26 cellular contexts compared by ENCODE assay signal in genomic region chr2:190136825-190137224, GRCh38.
A peak's percentile ranks its signal among the peaks of the same experiment; 100 is the strongest.
DNase-seq lines count a peak whose midpoint lies in the region; ATAC-seq, FAIRE-seq and TF ChIP-seq lines count a peak whose summit lies in the region.
"Had no signal": no experiment of that assay in that cellular context is flagged by ENCODE, and none has a peak within 500 bp of the region (broad histone marks: within the 10 kb centered on the region; RNA-seq: fewer than 3 reads in every experiment).

No MANE protein-coding gene starts in this region.

- H2AFZ ChIP-seq in HepG2 (ENCODE audit: low read length): no peak overlapping the region
- no peak overlapping the region for H2AFZ ChIP-seq in K562 (ENCODE audit: low read depth, low read length)
- H2AFZ ChIP-seq in mesenchymal stem cell (ENCODE audit: low read depth, low read length): no peak overlapping the region

- H3K9me1 ChIP-seq in K562 (ENCODE audit: control insufficient read depth, insufficient read depth, low read length): no peaks in the 10 kb centered on the region

- no peak for FAIRE-seq in HepG2 (lab: Jason Lieb, UNC)
- FAIRE-seq in K562 (lab: Jason Lieb, UNC): no peak
- FAIRE-seq: GM12878, GM12892, GM18507 had no signal

- H2BK5ac ChIP-seq in mesenchymal stem cell (ENCODE audit: low read depth, low read length, poor library complexity, severe bottlenecking): no peak overlapping the region

- no peaks in the 10 kb centered on the region for H3K4me1 Mint-ChIP-seq in T-cell
- H3K4me1 Mint-ChIP-seq: CD14-positive monocyte; CD4-positive, alpha-beta memory T cell; CD4-positive, CD25-positive, alpha-beta regulatory T cell; CD8-positive, alpha-beta memory T cell had no signal

- no peak overlapping the region for H3K9ac ChIP-seq in HepG2 (ENCODE audit: insufficient read depth, low read depth, low read length)
- no peak overlapping the region for H3K9ac ChIP-seq in K562 (ENCODE audit: insufficient read depth in 1 of 2, low read depth in 2 of 2, low read length in 2 of 2)
- H3K9ac ChIP-seq in mesenchymal stem cell (ENCODE audit: low read length): peak overlapping the region; percentile 71
- H3K9ac ChIP-seq: BLaER1 had no signal

- TF ChIP-seq CTCF in HepG2 (CRISPR knock-in tag; IDR thresholded peaks at IDR 0.05) (no peak), right lobe of liver (IDR thresholded peaks at IDR 0.05) (no peak), K562 (IDR thresholded peaks at IDR 0.05 in 2 of 3, conservative IDR thresholded peaks at IDR 0.05 in 1 of 3; ENCODE audit: insufficient read depth in 2 of 3, low read depth in 1 of 3, low read length in 3 of 3) (no peak), foreskin fibroblast (IDR thresholded peaks at IDR 0.05; ENCODE audit: low read depth, low read length) (no peak)

- TF ChIP-seq RAD21 in HepG2 (CRISPR knock-in tag; IDR thresholded peaks at IDR 0.05) (no peak), K562 (CRISPR knock-in tag; conservative IDR thresholded peaks at IDR 0.05 in 1 of 2, IDR thresholded peaks at IDR 0.05 in 1 of 2) (no peak)

- no peak overlapping the region for H4K91ac ChIP-seq in mesenchymal stem cell (ENCODE audit: low read length)

- no peaks in the 10 kb centered on the region for H3K27me3 Mint-ChIP-seq in T-cell
- H3K27me3 Mint-ChIP-seq: CD8-positive, alpha-beta memory T cell had no signal

- CTCF ChIA-PET in HepG2 (lab: Yijun Ruan, JAX; ENCODE audit: low intra/inter-chr PET ratio, low total read pairs): no interaction called here
- CTCF ChIA-PET in K562 (lab: Yijun Ruan, JAX; ENCODE audit: low intra/inter-chr PET ratio): no interaction called here
- CTCF ChIA-PET in T-cell (lab: Charles Lee): interaction anchor here (0.6 to 0.7 kb wide), 2 partner anchors 10 to 427 kb away, joined by 3 to 4 read pairs; no protein-coding TSS in a partner anchor

- peaks cover 9% of the 10 kb centered on the region for H3K36me3 Mint-ChIP-seq in T-cell
- H3K36me3 Mint-ChIP-seq: CD14-positive monocyte had no signal

- no peak overlapping the region for H4K8ac ChIP-seq in mesenchymal stem cell (ENCODE audit: low read length)

- POLR2A ChIA-PET in HepG2 (lab: Yijun Ruan, JAX) (no interaction called here), K562 (lab: Yijun Ruan, JAX) (no interaction called here), T-cell (lab: Charles Lee) (no interaction called here)

- H2AK5ac ChIP-seq in mesenchymal stem cell (ENCODE audit: low read length, severe bottlenecking): no peak overlapping the region

- in situ Hi-C loops in HepG2 (cut with HindIII; ENCODE audit: extremely low pct_ligation_motif_present, low pct_unique_long_range_greater_than_20kb) (no loop called here), K562 (cut with MboI) (no loop called here)

- H3K27me3 ChIP-seq in HepG2 (ENCODE audit: control insufficient read depth in 1 of 2, insufficient read depth in 2 of 2, low read length in 2 of 2) (no peaks in the 10 kb centered on the region), right lobe of liver (no peaks in the 10 kb centered on the region), K562 (ENCODE audit: control insufficient read depth in 2 of 2, insufficient read depth in 2 of 2, low read length in 2 of 2) (no peaks in the 10 kb centered on the region), mesenchymal stem cell (ENCODE audit: control insufficient read depth in 1 of 2, insufficient read depth in 1 of 2, low read length in 2 of 2) (no peaks in the 10 kb centered on the region)
- H3K27me3 ChIP-seq: BE2C, BLaER1 had no signal

- no peak overlapping the region for H2BK15ac ChIP-seq in mesenchymal stem cell (ENCODE audit: low read depth, poor library complexity, severe bottlenecking)

- TF ChIP-seq POLR2A in HepG2 (IDR thresholded peaks at IDR 0.05; ENCODE audit: insufficient read depth in 1 of 2, low read depth in 2 of 2, low read length in 2 of 2): no peak
- no peak for TF ChIP-seq POLR2A in right lobe of liver (IDR thresholded peaks at IDR 0.05)
- TF ChIP-seq POLR2A in K562 (conservative IDR thresholded peaks at IDR 0.05): no peak

- H3K14ac ChIP-seq in mesenchymal stem cell (ENCODE audit: low read length in 2 of 2): no peak overlapping the region

- H3K79me2 ChIP-seq in HepG2 (ENCODE audit: insufficient read depth, low read length) (no peaks in the 10 kb centered on the region), K562 (ENCODE audit: control insufficient read depth, insufficient read depth, low read length) (no peaks in the 10 kb centered on the region)

- H3K27ac ChIP-seq in HepG2 (ENCODE audit: extremely low read length, insufficient read depth, low read length) (no peak overlapping the region), right lobe of liver (peak overlapping the region in 1 of 3 donors; percentile 21), K562 (ENCODE audit: extremely low read depth, low read depth, low read length) (no peak overlapping the region), mesenchymal stem cell (ENCODE audit: low read length, poor library complexity, severe bottlenecking) (no peak overlapping the region)
- H3K27ac ChIP-seq: 22Rv1, BLaER1 had no signal

- no peaks in the 10 kb centered on the region for H3K36me3 ChIP-seq in HepG2 (replicated peaks in 1 of 2; ENCODE audit: control insufficient read depth in 1 of 2, insufficient read depth in 2 of 2, low read length in 2 of 2)
- no peaks in the 10 kb centered on the region for H3K36me3 ChIP-seq in right lobe of liver
- H3K36me3 ChIP-seq in K562 (ENCODE audit: control insufficient read depth, insufficient read depth, low read length): no peaks in the 10 kb centered on the region
- H3K36me3 ChIP-seq in mesenchymal stem cell (ENCODE audit: control insufficient read depth in 1 of 2, insufficient read depth in 2 of 2, low read depth in 1 of 2, low read length in 2 of 2): no peaks in the 10 kb centered on the region
- H3K36me3 ChIP-seq: BE2C, BLaER1 had no signal

- H3K4ac ChIP-seq in mesenchymal stem cell (ENCODE audit: low read depth in 1 of 2, low read length in 2 of 2): no peak overlapping the region

- intact Hi-C loops in HepG2 (cut with micrococcal nuclease; ENCODE audit: unreplicated experiment): no loop called here
- intact Hi-C loops in right lobe of liver (cut with DNase I): no loop called here
- intact Hi-C loops in K562 (cut with micrococcal nuclease): no loop called here

- H3K9me3 Mint-ChIP-seq in T-cell: peaks cover 8 to 28% (median 28%) of the 10 kb centered on the region in 3 donors

- DNase-seq in HepG2 (ENCODE audit: low spot score) (no peak), right lobe of liver (no peak), K562 (ENCODE audit: extremely low read depth in 1 of 4, low spot score in 3 of 4) (no peak), mesenchymal stem cell (no peak), foreskin fibroblast (no peak), T-cell (no peak)
- DNase-seq: ACHN; BE2C; C1 segment of cervical spinal cord; CD4-positive, alpha-beta memory T cell; CD4-positive, CD25-positive, alpha-beta regulatory T cell; CD8-positive, alpha-beta memory T cell; COR-L47; DMS 273 treated with DMSO at 0.1 percent for 48 hours; DMS153; DMS79; DND-41; EL; GDM1 had no signal

- H3K9me3 ChIP-seq in HepG2 (ENCODE audit: low read length) (peaks cover 60% of the 10 kb centered on the region), right lobe of liver (no peaks in the 10 kb centered on the region), K562 (replicated peaks; ENCODE audit: control insufficient read depth, insufficient read depth, low read depth, low read length) (peaks cover 1% of the 10 kb centered on the region; the same call in 1 of the 2 replicates), mesenchymal stem cell (ENCODE audit: control insufficient read depth, low read length) (no peaks in the 10 kb centered on the region)
- H3K9me3 ChIP-seq: BE2C had no signal

- H3K4me1 ChIP-seq in HepG2 (ENCODE audit: insufficient read depth, low read length): peaks cover 15% of the 10 kb centered on the region
- H3K4me1 ChIP-seq in right lobe of liver: peaks cover 0 to 5% (median 0%) of the 10 kb centered on the region in 4 donors
- H3K4me1 ChIP-seq in K562 (replicated peaks in 1 of 2; ENCODE audit: control insufficient read depth in 2 of 2, insufficient read depth in 2 of 2, low read length in 2 of 2): no peaks in the 10 kb centered on the region
- H3K4me1 ChIP-seq in mesenchymal stem cell (ENCODE audit: control insufficient read depth, insufficient read depth, low read depth, low read length): no peaks in the 10 kb centered on the region
- H3K4me1 ChIP-seq: BE2C, BLaER1 had no signal

- H3K4me3 ChIP-seq in HepG2 (replicated peaks in 1 of 3; ENCODE audit: insufficient read depth in 1 of 3, low read depth in 2 of 3, low read length in 3 of 3) (no peak overlapping the region), right lobe of liver (no peak overlapping the region), K562 (no peak overlapping the region), mesenchymal stem cell (ENCODE audit: insufficient read depth in 1 of 2, low read depth in 1 of 2, low read length in 2 of 2) (no peak overlapping the region), foreskin fibroblast (ENCODE audit: low read depth in 1 of 2, low read length in 2 of 2) (no peak overlapping the region)
- H3K4me3 ChIP-seq: BLaER1, GM12878 had no signal

- BruUV-seq in HepG2 (replicated peaks; lab: Mats Ljungman, UMichigan): no TSS peak
- BruUV-seq in K562 (replicated peaks; lab: Mats Ljungman, UMichigan): no TSS peak

- H2BK120ac ChIP-seq in mesenchymal stem cell (ENCODE audit: low read depth, low read length): no peak overlapping the region

- H3K79me1 ChIP-seq in mesenchymal stem cell (replicated peaks; ENCODE audit: low read length, poor library complexity, severe bottlenecking): no peaks in the 10 kb centered on the region

- H3K4me2 ChIP-seq in HepG2 (ENCODE audit: low read depth, low read length) (no peak overlapping the region), K562 (ENCODE audit: insufficient read depth, low read length) (no peak overlapping the region), mesenchymal stem cell (ENCODE audit: low read length, poor library complexity, severe bottlenecking) (no peak overlapping the region)
- H3K4me2 ChIP-seq: BLaER1 had no signal

- 94% methylated on average over 2 of the region's 2 CpGs for WGBS in HepG2 (ENCODE audit: low lambda C conversion rate)
- 97% methylated on average over 2 of the region's 2 CpGs for WGBS in right lobe of liver (ENCODE audit: insufficient coverage, low coverage, low lambda C conversion rate, missing lambda C conversion rate)
- 57% methylated on average over 2 of the region's 2 CpGs for WGBS in K562 (ENCODE audit: insufficient coverage, low coverage, missing lambda C conversion rate)
- WGBS in mesenchymal stem cell: no CpG with 5 or more reads among the region's 2 CpGs

- ATAC-seq in HepG2 (no peak), right lobe of liver (no peak), K562 (no peak), T-cell (replicated peaks in 1 of 4) (no peak), HG03025 (IDR thresholded peaks at IDR 0.05; ENCODE audit: low FRiP score, unreplicated experiment) (no peak)

- no peak overlapping the region for H3K27ac Mint-ChIP-seq in T-cell
- H3K27ac Mint-ChIP-seq: CD14-positive monocyte; CD4-positive, alpha-beta memory T cell; CD4-positive, CD25-positive, alpha-beta regulatory T cell; CD8-positive, alpha-beta memory T cell had no signal

- H4K20me1 ChIP-seq in HepG2 (ENCODE audit: insufficient read depth, low read length): no peaks in the 10 kb centered on the region
- no peaks in the 10 kb centered on the region for H4K20me1 ChIP-seq in K562 (replicated peaks; ENCODE audit: control insufficient read depth, insufficient read depth, low read length)
- H4K20me1 ChIP-seq: BLaER1 had no signal

- H3K4me3 Mint-ChIP-seq in T-cell: no peak overlapping the region
- H3K4me3 Mint-ChIP-seq: CD14-positive monocyte; CD4-positive, alpha-beta memory T cell; CD4-positive, CD25-positive, alpha-beta regulatory T cell; CD8-positive, alpha-beta memory T cell had no signal

- H2BK12ac ChIP-seq in mesenchymal stem cell (ENCODE audit: low read length in 2 of 2): no peak overlapping the region

- no peak overlapping the region for H3K18ac ChIP-seq in mesenchymal stem cell (ENCODE audit: low read depth in 1 of 2, low read length in 2 of 2)

- TF ChIP-seq EP300 in HepG2 (IDR thresholded peaks at IDR 0.05; ENCODE audit: low read depth in 2 of 2, low read length in 2 of 2) (no peak), HepG2 (CRISPR knock-in tag; IDR thresholded peaks at IDR 0.05; ENCODE audit: borderline replicate concordance) (no peak), K562 (IDR thresholded peaks at IDR 0.05; ENCODE audit: low read length) (no peak)

- no peak overlapping the region for H3K23ac ChIP-seq in mesenchymal stem cell (ENCODE audit: low read length in 2 of 2)

Comparison
In these comparisons a context has a peak if more than half of its experiments do, and no peak if none do; other contexts are left out.
1. CTCF ChIA-PET loops: an anchor here in T-cell (0.6 to 0.7 kb wide); none called in HepG2 and K562.
2. Of the 241 proteins assayed by ChIP-seq in both HepG2 and K562: peak only in HepG2: MAFF and MAFK; only in K562: none; in both: none; in neither: 239.